17 cellular contexts compared by ENCODE assay signal in the genomic region with DNA sequence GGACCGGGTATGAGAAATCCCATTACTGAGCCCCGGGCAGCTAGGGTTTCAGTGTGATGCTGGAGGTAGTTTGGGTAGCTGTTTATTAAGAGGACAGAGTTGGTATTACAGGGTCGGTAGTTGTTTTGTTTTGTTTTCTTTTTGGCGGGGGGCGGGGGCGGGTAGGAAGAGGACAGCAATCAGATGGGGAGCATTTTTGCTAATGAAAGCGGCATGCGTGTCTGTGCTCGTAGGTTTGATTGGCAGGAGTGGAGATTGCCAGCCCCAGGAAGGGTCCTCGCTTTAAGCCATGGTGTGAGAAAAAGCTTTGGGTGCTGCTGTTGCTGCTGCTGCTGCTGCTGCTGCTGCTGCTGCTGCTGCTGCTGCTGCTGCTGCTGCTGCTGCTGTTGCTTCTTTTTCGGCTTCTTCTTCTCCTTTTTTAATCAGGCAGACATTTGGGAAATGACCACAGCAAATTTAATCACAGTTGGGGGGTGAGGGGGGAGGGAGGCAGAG.
DNase-seq lines count a peak whose midpoint lies in the region; ATAC-seq lines count a peak whose summit lies in the region.
"Had no signal": no experiment of that assay in that cellular context is flagged by ENCODE, and none has a peak within 500 bp of the region (broad histone marks: within the 10 kb centered on the region; RNA-seq: fewer than 3 reads in every experiment).

No MANE protein-coding gene starts in this region.

- no peak overlapping the region for H4K91ac ChIP-seq in neuronal stem cell (ENCODE audit: low read depth, low read length, poor library complexity)

- no peaks in the 10 kb centered on the region for H3K9me3 ChIP-seq in ectodermal cell (ENCODE audit: control insufficient read depth, low read length)
- H3K9me3 ChIP-seq in neuronal stem cell (replicated peaks in 1 of 2; ENCODE audit: control insufficient read depth in 2 of 2, insufficient read depth in 1 of 2, low read depth in 1 of 2, low read length in 2 of 2): no peaks in the 10 kb centered on the region
- H3K9me3 ChIP-seq: mucosa of descending colon, thyroid gland had no signal

- peak overlapping the region; percentile 34 for H3K9ac ChIP-seq in neuronal stem cell (ENCODE audit: low read depth, low read length, poor library complexity)

- no peak overlapping the region for H3K14ac ChIP-seq in neuronal stem cell (ENCODE audit: low read length)

- H3K4me3 ChIP-seq in ectodermal cell (ENCODE audit: insufficient read depth, low read depth, low read length) (no peak overlapping the region), neuronal stem cell (ENCODE audit: low read length in 2 of 2) (peak overlapping the region in 1 of 2 donors; percentile 44)
- H3K4me3 ChIP-seq: mucosa of descending colon, thyroid gland had no signal

- 33 to 42% methylated on average over 10 to 11 of the region's 11 CpGs for WGBS in ectodermal cell, 2 experiments
- WGBS in neuronal stem cell (ENCODE audit: extremely low coverage in 2 of 2, insufficient read length in 2 of 2, insufficient replicate concordance in 1 of 2), 2 donors: no CpG with 5 or more reads among the region's 11 CpGs

- H2AFZ ChIP-seq in neuronal stem cell (ENCODE audit: low read length): peak overlapping the region; percentile 53

- in situ Hi-C loops in KBM-7 (cut with MboI; ENCODE audit: low pct_unique_long_range_greater_than_20kb, low sequenced_read_pairs): no loop called here

- H3K23ac ChIP-seq in neuronal stem cell (ENCODE audit: low read depth, low read length, poor library complexity): no peak overlapping the region

- H2BK120ac ChIP-seq in neuronal stem cell (ENCODE audit: low read depth, low read length): no peak overlapping the region

- no peak overlapping the region for H2BK5ac ChIP-seq in neuronal stem cell (ENCODE audit: low read length)

- no peak overlapping the region for H2AK5ac ChIP-seq in neuronal stem cell (ENCODE audit: low read depth, low read length)

- peaks cover 50% of the 10 kb centered on the region for H3K4me1 ChIP-seq in ectodermal cell (ENCODE audit: control insufficient read depth, insufficient read depth, low read length)
- H3K4me1 ChIP-seq in neuronal stem cell (ENCODE audit: control insufficient read depth in 2 of 2, insufficient read depth in 1 of 2, low read depth in 1 of 2, low read length in 2 of 2): peaks cover 22 to 65% of the 10 kb centered on the region in 2 donors

- ATAC-seq in HG03342 (IDR thresholded peaks at IDR 0.05; ENCODE audit: unreplicated experiment): no peak
- ATAC-seq: mucosa of descending colon had no signal

- H3K27ac ChIP-seq in ectodermal cell (ENCODE audit: insufficient read depth, low read depth, low read length, poor library complexity, severe bottlenecking): peak overlapping the region; percentile 27
- no peak overlapping the region for H3K27ac ChIP-seq in neuronal stem cell (replicated peaks; ENCODE audit: low read length)
- H3K27ac ChIP-seq: 22Rv1, thyroid gland had no signal

- H2BK12ac ChIP-seq in neuronal stem cell (ENCODE audit: low read length): no peak overlapping the region

- no peak overlapping the region for H2BK15ac ChIP-seq in neuronal stem cell (ENCODE audit: low read length)

- no peak overlapping the region for H4K8ac ChIP-seq in neuronal stem cell (ENCODE audit: low read depth, low read length)

- DNase-seq in DMS 273 (lab: John Stamatoyannopoulos, UW; ENCODE audit: unreplicated experiment): peak; percentile 34
- DNase-seq in DMS 273 treated with DMSO at 0.1 percent for 48 hours (lab: John Stamatoyannopoulos, UW): no peak
- peak; percentile 64 for DNase-seq in NCI-H2227 treated with DMSO at 0.1 percent for 48 hours (lab: John Stamatoyannopoulos, UW)
- DNase-seq in neuronal stem cell (ENCODE audit: low spot score): no peak
- DNase-seq in KBM-7: no peak
- DNase-seq in dermis blood vessel endothelial cell: no peak
- DNase-seq: C1 segment of cervical spinal cord, DMS79 treated with DMSO at 0.1 percent for 48 hours, erythroblast, mucosa of descending colon, NCI-H510A, small intestine, SW 1271, thyroid gland had no signal

- peak overlapping the region; percentile 22 for H3K18ac ChIP-seq in neuronal stem cell (ENCODE audit: low read length)

- H3K27me3 ChIP-seq in ectodermal cell (ENCODE audit: control insufficient read depth, insufficient read depth, low read length, poor library complexity, severe bottlenecking) (no peaks in the 10 kb centered on the region), neuronal stem cell (ENCODE audit: control insufficient read depth in 3 of 3, insufficient read depth in 3 of 3, low read depth in 1 of 3, low read length in 3 of 3) (no peaks in the 10 kb centered on the region)
- H3K27me3 ChIP-seq: thyroid gland had no signal

- H3K4me2 ChIP-seq in neuronal stem cell (ENCODE audit: insufficient read depth, low read length, poor library complexity, severe bottlenecking): peak overlapping the region; percentile 48

- H3K79me1 ChIP-seq in neuronal stem cell (ENCODE audit: low read depth, low read length): no peaks in the 10 kb centered on the region

- H3K36me3 ChIP-seq in ectodermal cell (ENCODE audit: control insufficient read depth, insufficient read depth, low read length) (no peaks in the 10 kb centered on the region), neuronal stem cell (replicated peaks in 1 of 2; ENCODE audit: control insufficient read depth in 2 of 2, insufficient read depth in 2 of 2, low read length in 2 of 2) (no peaks in the 10 kb centered on the region)
- H3K36me3 ChIP-seq: thyroid gland had no signal

- no peak overlapping the region for H3K4ac ChIP-seq in neuronal stem cell (ENCODE audit: low read length)

Comparison
In these comparisons a context has a peak if more than half of its experiments do, and no peak if none do; other contexts are left out.
1. DNase-seq: peak in DMS 273 (single experiment) and NCI-H2227 treated with DMSO at 0.1 percent for 48 hours (single experiment); none in DMS 273 treated with DMSO at 0.1 percent for 48 hours (single experiment), neuronal stem cell (single experiment), KBM-7 (single experiment) and dermis blood vessel endothelial cell (single experiment).